In genomic region chr1:41015281-41015680, GRCh38 we compare ENCODE assay signal across 30 cellular contexts. TPM values are rescaled to one million over a fixed set of nuclear protein-coding genes. Genes with fewer than 3 reads are reported as not detected.
DNase-seq lines count a peak whose midpoint lies in the region; ATAC-seq and TF ChIP-seq lines count a peak whose summit lies in the region.
"Had no signal": no experiment of that assay in that cellular context is flagged by ENCODE, and none has a peak within 500 bp of the region (broad histone marks: within the 10 kb centered on the region; RNA-seq: fewer than 3 reads in every experiment).

No MANE protein-coding gene starts in this region.

- no peak for ATAC-seq in CD8-positive, alpha-beta T cell
- ATAC-seq in Panc1: no peak
- no peak for ATAC-seq in stimulated activated naive B cell treated with anti-CD40 and anti-IgM and Interleukin-4, amounts not matched to agents 10 μg/mL and 1 μg/mL and 100 μg/mL, for 72 hours (replicated peaks)
- no peak for ATAC-seq in HG02884 (IDR thresholded peaks at IDR 0.05; ENCODE audit: unreplicated experiment)
- no peak for ATAC-seq in WTC11
- ATAC-seq: left colon had no signal

- H3K27ac Mint-ChIP-seq in CD8-positive, alpha-beta T cell: peak overlapping the region; percentile 47
- peak overlapping the region; percentile 78 for H3K27ac Mint-ChIP-seq in dendritic cell treated with granulocyte-macrophage colony-stimulating factor and Interleukin-4, amounts not matched to agents 40 ng/mL and 50 ng/mL, for 4 days
- peak overlapping the region; percentile 71 for H3K27ac Mint-ChIP-seq in stimulated activated naive B cell treated with anti-CD40 and anti-IgM and Interleukin-4, amounts not matched to agents 10 μg/mL and 1 μg/mL and 100 μg/mL, for 72 hours
- H3K27ac Mint-ChIP-seq in WTC11: no peak overlapping the region
- H3K27ac Mint-ChIP-seq: activated CD4-positive, alpha-beta memory T cell treated with anti-CD3 and anti-CD28 coated beads for 36 hours had no signal

- H3K27ac ChIP-seq in CD8-positive, alpha-beta T cell (ENCODE audit: low read depth, low read length): no peak overlapping the region
- H3K27ac ChIP-seq in Panc1 (ENCODE audit: low read length): no peak overlapping the region
- H3K27ac ChIP-seq: colonic mucosa, parathyroid adenoma, thyroid gland had no signal

- no peaks in the 10 kb centered on the region for H3K9me3 ChIP-seq in CD8-positive, alpha-beta T cell (ENCODE audit: low read length)
- H3K9me3 ChIP-seq in Panc1 (ENCODE audit: control insufficient read depth, insufficient read depth, low read depth, low read length): no peaks in the 10 kb centered on the region
- H3K9me3 ChIP-seq: colonic mucosa, thyroid gland had no signal

- BruUV-seq in Panc1 (replicated peaks; lab: Mats Ljungman, UMichigan): TSS peak; percentile 42

- H3K9me3 Mint-ChIP-seq in CD8-positive, alpha-beta T cell: no peaks in the 10 kb centered on the region
- no peaks in the 10 kb centered on the region for H3K9me3 Mint-ChIP-seq in dendritic cell treated with granulocyte-macrophage colony-stimulating factor and Interleukin-4, amounts not matched to agents 40 ng/mL and 50 ng/mL, for 4 days
- H3K9me3 Mint-ChIP-seq in stimulated activated naive B cell treated with anti-CD40 and anti-IgM and Interleukin-4, amounts not matched to agents 10 μg/mL and 1 μg/mL and 100 μg/mL, for 72 hours: no peaks in the 10 kb centered on the region
- no peaks in the 10 kb centered on the region for H3K9me3 Mint-ChIP-seq in WTC11
- H3K9me3 Mint-ChIP-seq: activated CD4-positive, alpha-beta memory T cell treated with anti-CD3 and anti-CD28 coated beads for 36 hours; neural crest cell; stimulated activated naive CD8-positive, alpha-beta T cell treated with anti-CD3 and anti-CD28 coated beads, Interleukin-15, Interleukin-2, amounts not matched to agents 100 ng/mL and 50 ng/mL, for 24 hours; T-helper 1 cell treated with Interleukin-12 subunit alpha and Interleukin-12 subunit beta and Interleukin-4 antibody, amounts not matched to agents 30 μg/mL and 1 μg/mL, for 36 hours had no signal

- no peak overlapping the region for H3K4me3 Mint-ChIP-seq in CD8-positive, alpha-beta T cell
- H3K4me3 Mint-ChIP-seq in dendritic cell treated with granulocyte-macrophage colony-stimulating factor and Interleukin-4, amounts not matched to agents 40 ng/mL and 50 ng/mL, for 4 days: no peak overlapping the region
- no peak overlapping the region for H3K4me3 Mint-ChIP-seq in stimulated activated naive B cell treated with anti-CD40 and anti-IgM and Interleukin-4, amounts not matched to agents 10 μg/mL and 1 μg/mL and 100 μg/mL, for 72 hours
- H3K4me3 Mint-ChIP-seq in WTC11: no peak overlapping the region
- H3K4me3 Mint-ChIP-seq: activated CD4-positive, alpha-beta memory T cell treated with anti-CD3 and anti-CD28 coated beads for 36 hours; stimulated activated naive CD8-positive, alpha-beta T cell treated with anti-CD3 and anti-CD28 coated beads, Interleukin-15, Interleukin-2, amounts not matched to agents 100 ng/mL and 50 ng/mL, for 24 hours; T-helper 1 cell treated with Interleukin-12 subunit alpha and Interleukin-12 subunit beta and Interleukin-4 antibody, amounts not matched to agents 30 μg/mL and 1 μg/mL, for 36 hours had no signal

- H3K4me3 ChIP-seq in CD8-positive, alpha-beta T cell (ENCODE audit: low read depth, low read length): no peak overlapping the region
- H3K4me3 ChIP-seq in Panc1 (ENCODE audit: low read depth in 2 of 2, low read length in 2 of 2): no peak overlapping the region
- H3K4me3 ChIP-seq: colonic mucosa, thyroid gland had no signal

- no peaks in the 10 kb centered on the region for H3K27me3 Mint-ChIP-seq in CD8-positive, alpha-beta T cell (ENCODE audit: low read depth)
- H3K27me3 Mint-ChIP-seq in dendritic cell treated with granulocyte-macrophage colony-stimulating factor and Interleukin-4, amounts not matched to agents 40 ng/mL and 50 ng/mL, for 4 days: no peaks in the 10 kb centered on the region
- no peaks in the 10 kb centered on the region for H3K27me3 Mint-ChIP-seq in stimulated activated naive B cell treated with anti-CD40 and anti-IgM and Interleukin-4, amounts not matched to agents 10 μg/mL and 1 μg/mL and 100 μg/mL, for 72 hours
- no peaks in the 10 kb centered on the region; the same call in 1 of the 2 replicates for H3K27me3 Mint-ChIP-seq in WTC11 (ENCODE audit: low read depth)
- H3K27me3 Mint-ChIP-seq: activated CD4-positive, alpha-beta memory T cell treated with anti-CD3 and anti-CD28 coated beads for 36 hours; stimulated activated naive CD8-positive, alpha-beta T cell treated with anti-CD3 and anti-CD28 coated beads, Interleukin-15, Interleukin-2, amounts not matched to agents 100 ng/mL and 50 ng/mL, for 24 hours had no signal

- peaks cover 9% of the 10 kb centered on the region for H3K36me3 ChIP-seq in CD8-positive, alpha-beta T cell (ENCODE audit: insufficient read depth, low read length)
- peaks cover 22% of the 10 kb centered on the region for H3K36me3 ChIP-seq in Panc1 (ENCODE audit: control insufficient read depth, insufficient read depth, low read length)

- DNase-seq in CD8-positive, alpha-beta T cell: no peak
- DNase-seq in Panc1 (ENCODE audit: low read depth, low spot score): no peak
- DNase-seq in stimulated activated naive B cell treated with anti-CD40 and anti-IgM and Interleukin-4, amounts not matched to agents 10 μg/mL and 1 μg/mL and 100 μg/mL, for 72 hours: no peak
- DNase-seq in SHP77 treated with DMSO at 0.1 percent for 48 hours (lab: John Stamatoyannopoulos, UW): no peak
- DNase-seq in WTC11 (ENCODE audit: low spot score): no peak
- DNase-seq: activated CD4-positive, alpha-beta memory T cell treated with anti-CD3 and anti-CD28 coated beads for 36 hours; activated CD4-positive, CD25-positive, alpha-beta regulatory T cell treated with anti-CD3 and anti-CD28 coated beads, Interleukin-2, amount 50 U/mL, for 72 hours; activated CD8-positive, alpha-beta memory T cell treated with anti-CD3 and anti-CD28 coated beads, Interleukin-2, amount 50 U/mL, for 48 hours; C1 segment of cervical spinal cord; Calu3; colonic mucosa; DMS79 treated with DMSO at 0.1 percent for 48 hours; effector CD8-positive, alpha-beta T cell; GDM1; hypothalamus; left colon; NCI-H1092 treated with DMSO at 0.1 percent for 48 hours; NCI-H1694 treated with DMSO at 0.1 percent for 48 hours; NCI-H446 treated with DMSO at 0.1 percent for 48 hours; retina; RPMI8226; thyroid gland had no signal

- intact Hi-C loops in CD8-positive, alpha-beta T cell (cut with DNase I, micrococcal nuclease): no loop called here
- intact Hi-C loops in Panc1 (cut with micrococcal nuclease; ENCODE audit: unreplicated experiment): no loop called here
- intact Hi-C loops in dendritic cell treated with granulocyte-macrophage colony-stimulating factor and Interleukin-4, amounts not matched to agents 40 ng/mL and 50 ng/mL, for 4 days (cut with micrococcal nuclease): no loop called here

- in situ Hi-C loops in Panc1 (cut with HindIII; ENCODE audit: low pct_unique_long_range_greater_than_20kb, low sequenced_read_pairs): no loop called here

- peaks cover 47% of the 10 kb centered on the region for H3K36me3 Mint-ChIP-seq in CD8-positive, alpha-beta T cell
- H3K36me3 Mint-ChIP-seq in dendritic cell treated with granulocyte-macrophage colony-stimulating factor and Interleukin-4, amounts not matched to agents 40 ng/mL and 50 ng/mL, for 4 days (ENCODE audit: low read depth): peaks cover 82% of the 10 kb centered on the region
- H3K36me3 Mint-ChIP-seq in stimulated activated naive B cell treated with anti-CD40 and anti-IgM and Interleukin-4, amounts not matched to agents 10 μg/mL and 1 μg/mL and 100 μg/mL, for 72 hours: peaks cover 52 to 84% of the 10 kb centered on the region in 2 donors
- peaks cover 45% of the 10 kb centered on the region for H3K36me3 Mint-ChIP-seq in WTC11

- peaks cover 4% of the 10 kb centered on the region for H3K4me1 ChIP-seq in CD8-positive, alpha-beta T cell (ENCODE audit: insufficient read depth, low read length)
- H3K4me1 ChIP-seq in Panc1 (ENCODE audit: control insufficient read depth, insufficient read depth, low read length): peaks cover 19% of the 10 kb centered on the region
- H3K4me1 ChIP-seq: colonic mucosa, parathyroid adenoma had no signal

- POLR2A ChIA-PET in CD8-positive, alpha-beta T cell (lab: Charles Lee): no interaction called here
- POLR2A ChIA-PET in Panc1 (lab: Charles Lee) (no interaction called here), WTC11 (lab: Charles Lee) (no interaction called here)

- CTCF ChIA-PET in CD8-positive, alpha-beta T cell (lab: Charles Lee): no interaction called here
- CTCF ChIA-PET in Panc1 (lab: Charles Lee): no interaction called here
- CTCF ChIA-PET in WTC11 (lab: Charles Lee): no interaction called here

- TF ChIP-seq CTCF in CD8-positive, alpha-beta T cell (IDR thresholded peaks at IDR 0.05): no peak
- no peak for TF ChIP-seq CTCF in Panc1 (IDR thresholded peaks at IDR 0.05)
- TF ChIP-seq CTCF in WTC11 (IDR thresholded peaks at IDR 0.05): no peak

- H3K27me3 ChIP-seq in CD8-positive, alpha-beta T cell (ENCODE audit: insufficient read depth, low read length): no peaks in the 10 kb centered on the region
- H3K27me3 ChIP-seq in Panc1 (ENCODE audit: control insufficient read depth, insufficient read depth, low read length): no peaks in the 10 kb centered on the region
- H3K27me3 ChIP-seq: colonic mucosa, thyroid gland had no signal

- H3K4me1 Mint-ChIP-seq in CD8-positive, alpha-beta T cell (ENCODE audit: low read depth): peaks cover 11% of the 10 kb centered on the region
- H3K4me1 Mint-ChIP-seq in dendritic cell treated with granulocyte-macrophage colony-stimulating factor and Interleukin-4, amounts not matched to agents 40 ng/mL and 50 ng/mL, for 4 days (ENCODE audit: low read depth): peaks cover 21% of the 10 kb centered on the region
- H3K4me1 Mint-ChIP-seq in stimulated activated naive B cell treated with anti-CD40 and anti-IgM and Interleukin-4, amounts not matched to agents 10 μg/mL and 1 μg/mL and 100 μg/mL, for 72 hours: peaks cover 18 to 30% of the 10 kb centered on the region in 2 donors
- no peaks in the 10 kb centered on the region for H3K4me1 Mint-ChIP-seq in WTC11

TF ChIP-seq in WTC11, 78 proteins besides CTCF, POLR2A, EP300 and RAD21 (continues in another document):
- TF ChIP-seq ZNF232 (CRISPR knock-in tag; IDR thresholded peaks at IDR 0.05) (no peak), PRRX2 (CRISPR knock-in tag; IDR thresholded peaks at IDR 0.05) (no peak)

RNA-seq across cellular contexts. Expression of gene SLFNL1, which starts 6.2 kb away (rescaled TPM):
- under 1 TPM; 0.14 to 0.16 TPM for total RNA-seq in CD8-positive, alpha-beta T cell
- total RNA-seq in Panc1 (2021; ENCODE audit: unreplicated experiment) (0.10 TPM), WTC11 (2021) (0.05 TPM in 1 of 3 replicates, not detected in the others)
- polyA plus RNA-seq in Panc1 (2012; ENCODE audit: insufficient read length): 1.3 TPM
- total RNA-seq: epithelial cell of proximal tubule, H4 had no signal

RNA-seq across cellular contexts. Expression of gene CTPS1, which starts 35.8 kb away (rescaled TPM):
- 10 to 100 TPM; 68.5 to 69.0 TPM for total RNA-seq in CD8-positive, alpha-beta T cell
- total RNA-seq in Panc1 (2021; ENCODE audit: unreplicated experiment) (166 TPM), WTC11 (2021) (65.7 to 73.4 TPM (median 65.8 TPM) in 3 replicates)
- 83.3 TPM for polyA plus RNA-seq in Panc1 (2012; ENCODE audit: insufficient read length)
